3 cellular contexts compared by ENCODE assay signal in the genomic region with DNA sequence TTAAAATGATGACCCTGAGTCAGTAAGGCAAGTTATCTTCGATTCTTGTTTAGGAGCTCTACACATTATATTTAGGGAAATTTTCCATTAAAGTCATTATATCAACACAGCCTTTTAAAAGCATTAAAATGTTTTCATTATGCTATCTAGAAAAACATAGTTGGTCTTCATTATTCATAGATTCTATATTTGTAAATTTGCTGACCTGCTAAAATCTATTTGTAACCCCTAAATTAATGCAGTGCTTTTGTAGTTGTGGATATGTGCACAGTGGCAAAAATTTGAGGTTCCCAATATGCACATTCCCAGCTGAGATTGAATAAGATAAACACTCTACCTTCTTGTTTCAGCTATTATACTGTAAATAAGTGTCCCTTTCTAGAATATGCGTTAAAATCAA.
A peak's percentile ranks its signal among the peaks of the same experiment; 100 is the strongest.
TF ChIP-seq lines count a peak whose summit lies in the region.

No MANE protein-coding gene starts in this region.

TF ChIP-seq in A549, 52 proteins besides CTCF, POLR2A, EP300 and RAD21:
- no peak for TF ChIP-seq NR3C1 (IDR thresholded peaks at IDR 0.05)
- peak; percentile 56 for TF ChIP-seq MAFK (IDR thresholded peaks at IDR 0.05; ENCODE audit: partially characterized antibody)
- TF ChIP-seq, protein P1, sequence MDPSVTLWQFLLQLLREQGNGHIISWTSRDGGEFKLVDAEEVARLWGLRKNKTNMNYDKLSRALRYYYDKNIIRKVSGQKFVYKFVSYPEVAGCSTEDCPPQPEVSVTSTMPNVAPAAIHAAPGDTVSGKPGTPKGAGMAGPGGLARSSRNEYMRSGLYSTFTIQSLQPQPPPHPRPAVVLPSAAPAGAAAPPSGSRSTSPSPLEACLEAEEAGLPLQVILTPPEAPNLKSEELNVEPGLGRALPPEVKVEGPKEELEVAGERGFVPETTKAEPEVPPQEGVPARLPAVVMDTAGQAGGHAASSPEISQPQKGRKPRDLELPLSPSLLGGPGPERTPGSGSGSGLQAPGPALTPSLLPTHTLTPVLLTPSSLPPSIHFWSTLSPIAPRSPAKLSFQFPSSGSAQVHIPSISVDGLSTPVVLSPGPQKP (IDR thresholded peaks at IDR 0.05; ENCODE audit: low read depth, low read length), result no peak
- TF ChIP-seq, protein P2, sequence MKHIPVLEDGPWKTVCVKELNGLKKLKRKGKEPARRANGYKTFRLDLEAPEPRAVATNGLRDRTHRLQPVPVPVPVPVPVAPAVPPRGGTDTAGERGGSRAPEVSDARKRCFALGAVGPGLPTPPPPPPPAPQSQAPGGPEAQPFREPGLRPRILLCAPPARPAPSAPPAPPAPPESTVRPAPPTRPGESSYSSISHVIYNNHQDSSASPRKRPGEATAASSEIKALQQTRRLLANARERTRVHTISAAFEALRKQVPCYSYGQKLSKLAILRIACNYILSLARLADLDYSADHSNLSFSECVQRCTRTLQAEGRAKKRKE (CRISPR knock-in tag; IDR thresholded peaks at IDR 0.05; ENCODE audit: low read depth), result no peak
- TF ChIP-seq FOXS1 (CRISPR knock-in tag; IDR thresholded peaks at IDR 0.05), result no peak
- TF ChIP-seq ESRRA (IDR thresholded peaks at IDR 0.05; ENCODE audit: borderline replicate concordance, low read length), result no peak
- no peak for TF ChIP-seq CBX8 (IDR thresholded peaks at IDR 0.05)
TF ChIP-seq in A549: peak in this region for 1.

TF ChIP-seq in IMR-90, 13 proteins besides CTCF, POLR2A, EP300 and RAD21:
- TF ChIP-seq MAFK (IDR thresholded peaks at IDR 0.05; ENCODE audit: low read depth, low read length), result peak; percentile 56
- no peak for TF ChIP-seq NFE2L2 (IDR thresholded peaks at IDR 0.05; ENCODE audit: low read depth, low read length)

TF ChIP-seq in K562, 482 proteins besides CTCF, POLR2A, EP300 and RAD21:
- TF ChIP-seq NFYB (IDR thresholded peaks at IDR 0.05; ENCODE audit: extremely low read depth, insufficient read length) (no peak), C11orf30 (IDR thresholded peaks at IDR 0.05; ENCODE audit: low read depth) (peak; percentile 29; the same call in 1 of the 2 replicates), ZNF316 (IDR thresholded peaks at IDR 0.05) (peak; percentile 64)
